20 cellular contexts compared by ENCODE assay signal in genomic region chr10:109245821-109246220, GRCh38.
"Had no signal": no experiment of that assay in that cellular context is flagged by ENCODE, and none has a peak within 500 bp of the region (broad histone marks: within the 10 kb centered on the region; RNA-seq: fewer than 3 reads in every experiment).

No MANE protein-coding gene starts in this region.

- H3K9me3 ChIP-seq: MG63, SJSA1 had no signal

- H3K27ac ChIP-seq: SJSA1, SK-N-MC had no signal

- DNase-seq: Karpas-422, KG1, MG63, NCI-H1092, NCI-H1105 treated with DMSO at 0.1 percent for 48 hours, NCI-H1417 treated with DMSO at 0.1 percent for 48 hours, NCI-H146, NCI-H1694 treated with DMSO at 0.1 percent for 48 hours, NCI-H1930, NCI-H2081, NCI-H2107, NCI-H2227 treated with DMSO at 0.1 percent for 48 hours, NCI-H524, NCI-H526 treated with DMSO at 0.1 percent for 48 hours, NCI-H748 treated with DMSO at 0.1 percent for 48 hours, Right ventricle myocardium superior, RPMI8226, SIG-M5 had no signal

- H3K4me3 ChIP-seq: MG63, SJSA1, SK-N-MC had no signal

- H3K4me1 ChIP-seq: SJSA1 had no signal

- H3K27me3 ChIP-seq: MG63, SJSA1 had no signal

- H3K36me3 ChIP-seq: MG63, SJSA1 had no signal
